In the genomic region with DNA sequence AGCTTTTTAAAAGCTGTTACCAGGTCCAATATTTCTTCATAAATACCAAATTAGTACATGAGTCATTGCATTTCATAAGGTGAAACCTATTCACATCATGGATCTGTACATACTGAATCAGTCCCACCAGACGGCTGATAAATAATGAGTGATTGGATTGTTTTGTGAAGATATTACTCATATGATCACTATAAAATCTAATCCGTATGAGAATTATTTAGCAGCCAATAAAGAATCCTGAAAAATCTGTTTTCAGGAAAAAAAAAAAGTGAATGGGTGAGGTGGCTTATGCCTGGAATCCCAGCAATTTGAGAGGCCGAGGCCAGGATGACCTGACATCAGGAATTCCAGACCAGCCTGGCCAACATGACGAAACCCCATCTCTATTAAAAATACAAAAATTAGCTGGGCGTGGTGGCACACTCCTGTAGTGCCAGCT, we compare ENCODE assay signal across 11 cellular contexts.
A peak's percentile ranks its signal among the peaks of the same experiment; 100 is the strongest.
DNase-seq lines count a peak whose midpoint lies in the region; ATAC-seq, FAIRE-seq and TF ChIP-seq lines count a peak whose summit lies in the region.
"Had no signal": no experiment of that assay in that cellular context is flagged by ENCODE, and none has a peak within 500 bp of the region (broad histone marks: within the 10 kb centered on the region; RNA-seq: fewer than 3 reads in every experiment).

No MANE protein-coding gene starts in this region.

- H2BK20ac ChIP-seq in IMR-90 (ENCODE audit: low read depth, low read length): 0 out of 2 replicates have a peak overlapping the region, but pooled peaks have one; percentile 9

- intact Hi-C loops in CD8-positive, alpha-beta T cell (cut with DNase I, micrococcal nuclease): loop anchor here in 1 of 2 experiments (5.0 kb wide), 1 partner anchor 309 kb away; no protein-coding TSS in a partner anchor
- intact Hi-C loops in IMR-90 (cut with micrococcal nuclease): no loop called here

- TF ChIP-seq POLR2A in IMR-90 (IDR thresholded peaks at IDR 0.05; ENCODE audit: low read depth, low read length): no peak

- no peak overlapping the region for H3K4ac ChIP-seq in IMR-90 (ENCODE audit: low read depth, low read length)

- in situ Hi-C loops in IMR-90 (cut with MboI; ENCODE audit: low sequenced_read_pairs): no loop called here

- no CpG with 5 or more reads among the region's 5 CpGs for WGBS in IMR-90 (ENCODE audit: extremely low coverage in 2 of 2, insufficient read length in 1 of 2), 2 experiments

- H4K5ac ChIP-seq in IMR-90 (ENCODE audit: low read depth, low read length): no peak overlapping the region

- peak overlapping the region in 1 of 2 experiments; percentile 35; a peak in 2 of 4 replicates for H4K8ac ChIP-seq in IMR-90 (ENCODE audit: low read depth in 2 of 2, low read length in 2 of 2)

- CTCF ChIA-PET in CD8-positive, alpha-beta T cell (lab: Charles Lee): interaction anchor here (0.9 to 3.9 kb wide), 6 partner anchors 9 to 311 kb away, joined by 3 to 37 read pairs (median 8); no protein-coding TSS in a partner anchor
- CTCF ChIA-PET in IMR-90 (lab: Yijun Ruan, JAX): no interaction called here

- H3K23ac ChIP-seq in IMR-90 (ENCODE audit: low read depth, low read length): no peak overlapping the region

- H3K27me3 ChIP-seq in CD8-positive, alpha-beta T cell (ENCODE audit: insufficient read depth, low read length): no peaks in the 10 kb centered on the region
- no peaks in the 10 kb centered on the region for H3K27me3 ChIP-seq in IMR-90 (ENCODE audit: control insufficient read depth, insufficient read depth, low read length)
- no peaks in the 10 kb centered on the region for H3K27me3 ChIP-seq in astrocyte (ENCODE audit: insufficient read depth, low read length)

- no peak overlapping the region for H2BK15ac ChIP-seq in IMR-90 (ENCODE audit: low read depth, low read length)

- H3K27me3 Mint-ChIP-seq in CD8-positive, alpha-beta T cell (ENCODE audit: low read depth): no peaks in the 10 kb centered on the region
- no peaks in the 10 kb centered on the region for H3K27me3 Mint-ChIP-seq in astrocyte (ENCODE audit: low read depth, unreplicated experiment)

- no peak overlapping the region for H3K14ac ChIP-seq in IMR-90 (replicated peaks; ENCODE audit: low read depth, low read length)

- no peaks in the 10 kb centered on the region for H3K9me3 ChIP-seq in CD8-positive, alpha-beta T cell (ENCODE audit: low read length)
- H3K9me3 ChIP-seq in IMR-90 (ENCODE audit: control insufficient read depth, insufficient read depth, low read length) (no peaks in the 10 kb centered on the region), astrocyte (ENCODE audit: insufficient read depth, low read depth, low read length) (no peaks in the 10 kb centered on the region)
- H3K9me3 ChIP-seq: psoas muscle had no signal

- H3K9me1 ChIP-seq in IMR-90 (ENCODE audit: insufficient read depth, low read length): no peaks in the 10 kb centered on the region

- H2AFZ ChIP-seq in IMR-90 (replicated peaks; ENCODE audit: low read length, poor library complexity): no peak overlapping the region
- no peak overlapping the region for H2AFZ ChIP-seq in astrocyte (ENCODE audit: low read depth, low read length)

- H3K56ac ChIP-seq in IMR-90 (ENCODE audit: extremely low read depth, insufficient read depth, low read length): no peak overlapping the region

- H3K4me3 ChIP-seq in CD8-positive, alpha-beta T cell (ENCODE audit: low read depth, low read length): no peak overlapping the region
- H3K4me3 ChIP-seq in IMR-90 (ENCODE audit: insufficient read depth, low read depth, low read length) (no peak overlapping the region), astrocyte (ENCODE audit: insufficient read depth, low read depth, low read length) (no peak overlapping the region)
- H3K4me3 ChIP-seq: psoas muscle had no signal

- no peak for ATAC-seq in CD8-positive, alpha-beta T cell
- ATAC-seq in IMR-90 (ENCODE audit: low read depth): no peak
- ATAC-seq in HG03460 (IDR thresholded peaks at IDR 0.05; ENCODE audit: unreplicated experiment): no peak
- ATAC-seq in HG02678 (IDR thresholded peaks at IDR 0.05; ENCODE audit: unreplicated experiment): no peak

- H3K4me1 Mint-ChIP-seq in CD8-positive, alpha-beta T cell (ENCODE audit: low read depth): peaks cover 54% of the 10 kb centered on the region
- H3K4me1 Mint-ChIP-seq in astrocyte (ENCODE audit: low read depth, unreplicated experiment): peaks cover 42% of the 10 kb centered on the region

- no peak for DNase-seq in CD8-positive, alpha-beta T cell
- DNase-seq in IMR-90 (no peak), astrocyte (ENCODE audit: low read depth) (peak; percentile 78), kidney glomerular epithelial cell (lab: John Stamatoyannopoulos, UW) (peak; percentile 71), C1 segment of cervical spinal cord (lab: John Stamatoyannopoulos, UW) (no peak), GM19238 (ENCODE audit: insufficient read length, low spot score) (no peak)
- DNase-seq: DMS79 treated with DMSO at 0.1 percent for 48 hours, psoas muscle, SHP77 treated with DMSO at 0.1 percent for 48 hours had no signal

- FAIRE-seq in astrocyte (lab: Jason Lieb, UNC): no peak

- no peak for TF ChIP-seq RAD21 in IMR-90 (IDR thresholded peaks at IDR 0.05; ENCODE audit: low read length)

- H2BK5ac ChIP-seq in IMR-90 (ENCODE audit: low read depth, low read length, poor library complexity, severe bottlenecking): no peak overlapping the region

- peak overlapping the region; percentile 64 for H3K27ac Mint-ChIP-seq in CD8-positive, alpha-beta T cell
- peak overlapping the region; percentile 80 for H3K27ac Mint-ChIP-seq in astrocyte (ENCODE audit: unreplicated experiment)

- H2AK5ac ChIP-seq in IMR-90 (ENCODE audit: low read depth, low read length): no peak overlapping the region

- no peaks in the 10 kb centered on the region for H3K9me3 Mint-ChIP-seq in CD8-positive, alpha-beta T cell
- no peaks in the 10 kb centered on the region for H3K9me3 Mint-ChIP-seq in astrocyte (ENCODE audit: unreplicated experiment)

- no peak overlapping the region for H3K9ac ChIP-seq in IMR-90 (ENCODE audit: low read depth, low read length)
- H3K9ac ChIP-seq in astrocyte (ENCODE audit: low read length): peak overlapping the region; percentile 1

- H3K36me3 Mint-ChIP-seq in CD8-positive, alpha-beta T cell: peaks cover 6% of the 10 kb centered on the region
- no peaks in the 10 kb centered on the region for H3K36me3 Mint-ChIP-seq in astrocyte (ENCODE audit: low read depth, unreplicated experiment)

- peaks cover 2% of the 10 kb centered on the region for H3K79me2 ChIP-seq in astrocyte (ENCODE audit: insufficient read depth, low read length)

- H3K27ac ChIP-seq in CD8-positive, alpha-beta T cell (ENCODE audit: low read depth, low read length): no peak overlapping the region
- H3K27ac ChIP-seq in IMR-90 (ENCODE audit: insufficient read depth, low read length) (no peak overlapping the region), astrocyte (ENCODE audit: low read depth, low read length) (peak overlapping the region; percentile 89)
- H3K27ac ChIP-seq: psoas muscle had no signal

- H3K18ac ChIP-seq in IMR-90 (ENCODE audit: low read depth, low read length): no peak overlapping the region

- 0 out of 2 replicates have a peak overlapping the region, but pooled peaks have one; percentile 32 for H2BK120ac ChIP-seq in IMR-90 (ENCODE audit: low read depth, low read length)

- POLR2A ChIA-PET in CD8-positive, alpha-beta T cell (lab: Charles Lee): interaction anchor here (0.7 to 2.1 kb wide), 5 partner anchors 9 to 327 kb away, joined by 3 to 6 read pairs (median 5); no protein-coding TSS in a partner anchor
- POLR2A ChIA-PET in IMR-90 (lab: Charles Lee; ENCODE audit: unreplicated experiment): no interaction called here

- H3K36me3 ChIP-seq in CD8-positive, alpha-beta T cell (ENCODE audit: insufficient read depth, low read length): no peaks in the 10 kb centered on the region
- H3K36me3 ChIP-seq in IMR-90 (ENCODE audit: control insufficient read depth, insufficient read depth, low read length) (no peaks in the 10 kb centered on the region), astrocyte (ENCODE audit: insufficient read depth, low read length) (no peaks in the 10 kb centered on the region)

- no peak for TF ChIP-seq CTCF in CD8-positive, alpha-beta T cell (IDR thresholded peaks at IDR 0.05)
- TF ChIP-seq CTCF in IMR-90 (conservative IDR thresholded peaks at IDR 0.05; ENCODE audit: low read depth, low read length): no peak
- no peak for TF ChIP-seq CTCF in astrocyte (IDR thresholded peaks at IDR 0.05; ENCODE audit: insufficient read depth, low read depth, low read length)

- H2AK9ac ChIP-seq in IMR-90 (replicated peaks; ENCODE audit: low read depth, low read length, poor library complexity): no peak overlapping the region

- no TSS peak for BruUV-seq in IMR-90 (replicated peaks; lab: Mats Ljungman, UMichigan)

- no peak overlapping the region for H3K4me2 ChIP-seq in IMR-90 (ENCODE audit: low read depth, low read length)
- H3K4me2 ChIP-seq in astrocyte (ENCODE audit: low read length): peak overlapping the region; percentile 46

- no peak overlapping the region for H4K91ac ChIP-seq in IMR-90 (ENCODE audit: insufficient read depth, low read depth, low read length)

- H3K4me1 ChIP-seq in CD8-positive, alpha-beta T cell (ENCODE audit: insufficient read depth, low read length): peaks cover 52% of the 10 kb centered on the region
- H3K4me1 ChIP-seq in IMR-90 (ENCODE audit: control insufficient read depth, insufficient read depth, low read length): peaks cover 6% of the 10 kb centered on the region
- H3K4me1 ChIP-seq in astrocyte (ENCODE audit: insufficient read depth, low read length): peaks cover 45% of the 10 kb centered on the region

- H4K20me1 ChIP-seq in IMR-90 (ENCODE audit: insufficient read depth, low read length): no peaks in the 10 kb centered on the region
- no peaks in the 10 kb centered on the region for H4K20me1 ChIP-seq in astrocyte (ENCODE audit: insufficient read depth, low read length)

- dilution Hi-C loops in IMR-90 (cut with HindIII; ENCODE audit: low sequenced_read_pairs, unreplicated experiment): no loop called here

- H3K4me3 Mint-ChIP-seq in CD8-positive, alpha-beta T cell: no peak overlapping the region
- H3K4me3 Mint-ChIP-seq in astrocyte (ENCODE audit: unreplicated experiment): no peak overlapping the region

- 0 out of 4 replicates have a peak, but pooled peaks cover 0 to 5% of the 10 kb centered on the region in 2 experiments for H3K79me1 ChIP-seq in IMR-90 (ENCODE audit: low read depth in 1 of 2, low read length in 2 of 2)

TF ChIP-seq in IMR-90, 13 proteins besides CTCF, POLR2A, EP300 and RAD21 (continues in another document):
- TF ChIP-seq, protein P1, sequence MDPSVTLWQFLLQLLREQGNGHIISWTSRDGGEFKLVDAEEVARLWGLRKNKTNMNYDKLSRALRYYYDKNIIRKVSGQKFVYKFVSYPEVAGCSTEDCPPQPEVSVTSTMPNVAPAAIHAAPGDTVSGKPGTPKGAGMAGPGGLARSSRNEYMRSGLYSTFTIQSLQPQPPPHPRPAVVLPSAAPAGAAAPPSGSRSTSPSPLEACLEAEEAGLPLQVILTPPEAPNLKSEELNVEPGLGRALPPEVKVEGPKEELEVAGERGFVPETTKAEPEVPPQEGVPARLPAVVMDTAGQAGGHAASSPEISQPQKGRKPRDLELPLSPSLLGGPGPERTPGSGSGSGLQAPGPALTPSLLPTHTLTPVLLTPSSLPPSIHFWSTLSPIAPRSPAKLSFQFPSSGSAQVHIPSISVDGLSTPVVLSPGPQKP (IDR thresholded peaks at IDR 0.05; ENCODE audit: borderline replicate concordance, low read depth, low read length): no peak
- no peak for TF ChIP-seq BHLHE40 (IDR thresholded peaks at IDR 0.05; ENCODE audit: low read depth, low read length)

Comparison
In these comparisons a context has a peak if more than half of its experiments do, and no peak if none do; other contexts are left out.
1. DNase-seq: peak in astrocyte (single experiment) and kidney glomerular epithelial cell (single experiment); none in CD8-positive, alpha-beta T cell (0 of 7), IMR-90 (single experiment), C1 segment of cervical spinal cord (0 of 14) and GM19238 (single experiment).